ENCODE assay signal across 12 cellular contexts in the genomic region with DNA sequence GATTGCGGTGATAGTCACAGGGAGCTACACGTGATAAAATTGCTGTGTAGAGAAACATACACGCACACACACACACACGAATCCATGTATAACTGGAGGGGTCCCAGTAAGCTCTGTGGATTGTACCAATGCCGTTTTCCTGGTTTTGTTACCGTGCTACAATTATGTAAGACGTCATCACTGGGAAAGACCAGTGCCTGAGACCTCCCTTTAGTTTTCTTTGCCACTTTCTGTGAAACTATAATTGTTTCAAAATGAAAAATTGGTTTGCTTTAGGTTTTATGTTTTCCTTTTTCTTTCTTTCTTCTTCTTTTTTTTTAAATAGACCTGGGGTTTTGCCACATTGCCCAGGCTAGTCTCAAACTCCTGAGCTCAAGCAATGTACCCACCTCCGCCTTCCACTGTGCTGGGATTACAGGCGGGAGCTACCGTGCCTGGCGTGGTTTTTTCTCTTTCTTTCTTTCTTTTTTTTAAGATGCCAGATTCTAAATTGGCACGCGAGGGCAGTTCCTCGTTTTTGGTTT. TPM values are rescaled to one million over a fixed set of nuclear protein-coding genes. Genes with fewer than 3 reads are reported as not detected.
A peak's percentile ranks its signal among the peaks of the same experiment; 100 is the strongest.
DNase-seq lines count a peak whose midpoint lies in the region; ATAC-seq and TF ChIP-seq lines count a peak whose summit lies in the region.
"Had no signal": no experiment of that assay in that cellular context is flagged by ENCODE, and none has a peak within 500 bp of the region (broad histone marks: within the 10 kb centered on the region; RNA-seq: fewer than 3 reads in every experiment).

No MANE protein-coding gene starts in this region.

- H3K9me3 ChIP-seq in breast epithelium: no peaks in the 10 kb centered on the region
- H3K9me3 ChIP-seq in Panc1 (ENCODE audit: control insufficient read depth, insufficient read depth, low read depth, low read length): no peaks in the 10 kb centered on the region
- H3K9me3 ChIP-seq in iPS DF 6.9 (ENCODE audit: control insufficient read depth, insufficient read depth, low read length): no peaks in the 10 kb centered on the region
- H3K9me3 ChIP-seq in ascending aorta: no peaks in the 10 kb centered on the region

- no peak for DNase-seq in MCF 10A (ENCODE audit: unreplicated experiment)
- no peak for DNase-seq in breast epithelium (ENCODE audit: low spot score in 2 of 2)
- no peak for DNase-seq in Panc1 (ENCODE audit: low read depth, low spot score)
- DNase-seq in iPS DF 6.9 (ENCODE audit: low read depth, low spot score): no peak
- no peak for DNase-seq in sciatic nerve (ENCODE audit: low spot score)
- no peak for DNase-seq in ascending aorta (ENCODE audit: low spot score in 2 of 2)
- no peak for DNase-seq in NCI-H1417 treated with DMSO at 0.1 percent for 48 hours (lab: John Stamatoyannopoulos, UW)
- DNase-seq: activated gamma-delta T cell, left cardiac atrium, T1000 had no signal

- H3K36me3 Mint-ChIP-seq in MCF 10A (ENCODE audit: insufficient read depth, unreplicated experiment): peaks cover 5% of the 10 kb centered on the region
- H3K36me3 Mint-ChIP-seq: CD8-positive, alpha-beta T cell had no signal

- in situ Hi-C loops in Panc1 (cut with HindIII; ENCODE audit: low pct_unique_long_range_greater_than_20kb, low sequenced_read_pairs): no loop called here

- BruUV-seq in MCF 10A (replicated peaks; lab: Mats Ljungman, UMichigan) (no TSS peak), Panc1 (replicated peaks; lab: Mats Ljungman, UMichigan) (no TSS peak)

- POLR2A ChIA-PET in MCF 10A (lab: Yijun Ruan, JAX): interaction anchor here (0.6 to 2.8 kb wide), 10 partner anchors 16 to 388 kb away, joined by 3 to 15 read pairs (median 3); partner anchors contain the start of gene RACK1
- POLR2A ChIA-PET in Panc1 (lab: Charles Lee): interaction anchor here (0.6 kb wide), 1 partner anchor 31 kb away, joined by 4 read pairs; no protein-coding TSS in a partner anchor

- H3K4me3 ChIP-seq in breast epithelium (no peak overlapping the region), Panc1 (ENCODE audit: low read depth in 2 of 2, low read length in 2 of 2) (peak overlapping the region; percentile 49 to 72), iPS DF 6.9 (ENCODE audit: low read length) (peak overlapping the region; percentile 41; the same call in 1 of the 2 replicates), ascending aorta (no peak overlapping the region)

- TF ChIP-seq POLR2A in breast epithelium (IDR thresholded peaks at IDR 0.05): no peak

- ATAC-seq in Panc1 (no peak), GM19463 (IDR thresholded peaks at IDR 0.05; ENCODE audit: unreplicated experiment) (no peak), sciatic nerve (no peak)

- H3K9me3 Mint-ChIP-seq in MCF 10A (ENCODE audit: unreplicated experiment): no peaks in the 10 kb centered on the region

- H3K27me3 ChIP-seq in breast epithelium (peaks cover 2 to 48% of the 10 kb centered on the region in 2 donors), Panc1 (ENCODE audit: control insufficient read depth, insufficient read depth, low read length) (no peaks in the 10 kb centered on the region), iPS DF 6.9 (ENCODE audit: control insufficient read depth, insufficient read depth, low read length) (peaks cover 7% of the 10 kb centered on the region), ascending aorta (peaks cover 12% of the 10 kb centered on the region)

- no peaks in the 10 kb centered on the region for H3K27me3 Mint-ChIP-seq in MCF 10A (ENCODE audit: insufficient read depth, unreplicated experiment)

- H3K36me3 ChIP-seq in breast epithelium: no peaks in the 10 kb centered on the region
- no peaks in the 10 kb centered on the region for H3K36me3 ChIP-seq in Panc1 (ENCODE audit: control insufficient read depth, insufficient read depth, low read length)
- H3K36me3 ChIP-seq in iPS DF 6.9 (ENCODE audit: control insufficient read depth, insufficient read depth, low read length): no peaks in the 10 kb centered on the region
- H3K36me3 ChIP-seq in ascending aorta: no peaks in the 10 kb centered on the region

- no CpG with 5 or more reads among the region's 14 CpGs for WGBS in iPS DF 6.9 (ENCODE audit: insufficient coverage, insufficient read length)

- peaks cover 42% of the 10 kb centered on the region for H3K4me1 Mint-ChIP-seq in MCF 10A (ENCODE audit: insufficient read depth, unreplicated experiment)

- TF ChIP-seq CTCF in MCF 10A (IDR thresholded peaks at IDR 0.05; ENCODE audit: unreplicated experiment) (no peak), breast epithelium (IDR thresholded peaks at IDR 0.05) (no peak), Panc1 (IDR thresholded peaks at IDR 0.05) (no peak), ascending aorta (IDR thresholded peaks at IDR 0.05) (no peak)

- H3K27ac ChIP-seq in breast epithelium (no peak overlapping the region), Panc1 (ENCODE audit: low read length) (peak overlapping the region; percentile 86), iPS DF 6.9 (ENCODE audit: low read length) (no peak overlapping the region), ascending aorta (no peak overlapping the region)

- no peaks in the 10 kb centered on the region for H3K4me1 ChIP-seq in breast epithelium
- peaks cover 22% of the 10 kb centered on the region for H3K4me1 ChIP-seq in Panc1 (ENCODE audit: control insufficient read depth, insufficient read depth, low read length)
- H3K4me1 ChIP-seq in iPS DF 6.9 (ENCODE audit: control insufficient read depth, insufficient read depth, low read length): no peaks in the 10 kb centered on the region
- H3K4me1 ChIP-seq in ascending aorta: no peaks in the 10 kb centered on the region

- CTCF ChIA-PET in MCF 10A (lab: Yijun Ruan, JAX) (interaction anchor here (0.5 to 3.6 kb wide), 5 partner anchors 9 to 696 kb away, joined by 3 to 16 read pairs (median 6); no protein-coding TSS in a partner anchor), Panc1 (lab: Charles Lee) (interaction anchor here (0.7 kb wide), 1 partner anchor 39 kb away, joined by 4 read pairs; no protein-coding TSS in a partner anchor)

- H3K4me3 Mint-ChIP-seq in MCF 10A (ENCODE audit: unreplicated experiment): peak overlapping the region; percentile 10
- H3K4me3 Mint-ChIP-seq: CD8-positive, alpha-beta T cell had no signal

- intact Hi-C loops in MCF 10A (cut with micrococcal nuclease): no loop called here
- intact Hi-C loops in breast epithelium (cut with DNase I; ENCODE audit: low total_unique reads): no loop called here
- intact Hi-C loops in Panc1 (cut with micrococcal nuclease; ENCODE audit: unreplicated experiment): loop anchor here (5.0 kb wide), 1 partner anchor 301 kb away; no protein-coding TSS in a partner anchor
- intact Hi-C loops in sciatic nerve (cut with DNase I): no loop called here
- intact Hi-C loops in ascending aorta (cut with DNase I): no loop called here

- no peak overlapping the region for H3K27ac Mint-ChIP-seq in MCF 10A (ENCODE audit: low read depth, unreplicated experiment)

RNA-seq across cellular contexts. Expression of gene OR2V2, which starts 21.3 kb away (rescaled TPM):
- total RNA-seq in MCF 10A (2022) (not detected in 2 replicates), breast epithelium (not detected), Panc1 (2021; ENCODE audit: unreplicated experiment) (not detected), sciatic nerve (not detected), ascending aorta (not detected)
- polyA plus RNA-seq in Panc1 (2012; ENCODE audit: insufficient read length): not detected
- total RNA-seq: CD8-positive, alpha-beta T cell; left cardiac atrium had no signal

RNA-seq across cellular contexts. Expression of gene TRIM7, which starts 36.3 kb away (rescaled TPM):
- 26.3 and 27.0 TPM in 2 replicates for total RNA-seq in MCF 10A (2022)
- 1 to 10 TPM in 2 of 3 donors, under 1 TPM in 1; 0.29 to 5.4 (median 5.2) TPM for total RNA-seq in breast epithelium
- 25.8 TPM for total RNA-seq in Panc1 (2021; ENCODE audit: unreplicated experiment)
- 21.3 TPM for polyA plus RNA-seq in Panc1 (2012; ENCODE audit: insufficient read length)
- 3.2 TPM for total RNA-seq in sciatic nerve
- 6.1 TPM for total RNA-seq in ascending aorta

RNA-seq across cellular contexts. Expression of gene OR2V1, which starts 37.7 kb away (rescaled TPM):
- total RNA-seq in MCF 10A (2022) (not detected in 2 replicates), breast epithelium (not detected), Panc1 (2021; ENCODE audit: unreplicated experiment) (not detected), sciatic nerve (not detected), ascending aorta (not detected)
- not detected for polyA plus RNA-seq in Panc1 (2012; ENCODE audit: insufficient read length)
- total RNA-seq: CD8-positive, alpha-beta T cell; left cardiac atrium had no signal

RNA-seq across cellular contexts. Expression of gene TRIM41, which starts 54.4 kb away (rescaled TPM):
- total RNA-seq in MCF 10A (2022) (42.8 and 49.4 TPM in 2 replicates), breast epithelium (10 to 100 TPM; 14.1 to 16.0 (median 15.1) TPM), Panc1 (2021; ENCODE audit: unreplicated experiment) (58.3 TPM), sciatic nerve (24.6 TPM), ascending aorta (105 TPM)
- 72.2 TPM for polyA plus RNA-seq in Panc1 (2012; ENCODE audit: insufficient read length)

Comparison
In these comparisons a context has a peak if more than half of its experiments do, and no peak if none do; other contexts are left out.
1. H3K4me3 ChIP-seq: peak in Panc1 (2 of 2) and iPS DF 6.9 (single experiment); none in breast epithelium (0 of 3) and ascending aorta (0 of 2).